26 cellular contexts compared by ENCODE assay signal in the genomic region with DNA sequence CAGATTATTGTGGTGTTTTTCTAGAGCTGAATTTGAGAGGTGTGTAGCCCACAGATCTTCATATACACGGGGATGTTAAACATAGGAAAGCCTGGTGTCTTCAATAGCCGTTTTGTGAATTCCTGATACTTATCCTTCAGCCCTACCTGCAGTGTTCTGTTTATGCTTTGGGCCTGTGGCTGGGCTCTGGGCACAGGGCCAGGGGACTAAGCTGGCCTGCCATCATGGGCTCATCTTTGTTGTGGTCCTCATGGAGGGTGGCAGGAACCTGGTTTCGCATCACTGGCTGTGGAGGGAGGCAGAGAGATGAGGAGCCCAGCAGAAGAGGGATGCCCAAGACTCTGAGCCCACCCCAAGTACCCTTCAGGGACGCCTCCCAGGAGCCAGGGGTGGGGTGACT.
"Had no signal": no experiment of that assay in that cellular context is flagged by ENCODE, and none has a peak within 500 bp of the region (broad histone marks: within the 10 kb centered on the region; RNA-seq: fewer than 3 reads in every experiment).

No MANE protein-coding gene starts in this region.

- H3K9me3 ChIP-seq: colonic mucosa, esophagus squamous epithelium, gastroesophageal sphincter, heart left ventricle, lower lobe of right lung had no signal

- H3K27ac ChIP-seq: colonic mucosa, epithelial cell of prostate, esophagus squamous epithelium, gastroesophageal sphincter, heart left ventricle, hepatocyte, lower lobe of right lung had no signal

- H2AFZ ChIP-seq: hepatocyte had no signal

- H3K36me3 ChIP-seq: colonic mucosa, esophagus squamous epithelium, gastroesophageal sphincter, heart left ventricle, lower lobe of right lung had no signal

- H3K36me3 Mint-ChIP-seq: immature natural killer cell had no signal

- H3K27ac Mint-ChIP-seq: dendritic cell treated with granulocyte-macrophage colony-stimulating factor and Interleukin-4, amounts not matched to agents 40 ng/mL and 50 ng/mL, for 4 days; effector memory CD8-positive, alpha-beta T cell; endodermal cell; immature natural killer cell had no signal

- H3K4me3 Mint-ChIP-seq: dendritic cell treated with granulocyte-macrophage colony-stimulating factor and Interleukin-4, amounts not matched to agents 40 ng/mL and 50 ng/mL, for 4 days; effector memory CD8-positive, alpha-beta T cell; endodermal cell; immature natural killer cell; naive thymus-derived CD4-positive, alpha-beta T cell had no signal

- H3K79me2 ChIP-seq: hepatocyte had no signal

- ATAC-seq: effector memory CD8-positive, alpha-beta T cell; esophagus mucosa; gastroesophageal sphincter; heart left ventricle; left colon; left lobe of liver; left ventricle myocardium superior; lower lobe of right lung; naive thymus-derived CD4-positive, alpha-beta T cell had no signal

- H3K4me3 ChIP-seq: colonic mucosa, esophagus squamous epithelium, gastroesophageal sphincter, heart left ventricle, hepatocyte, lower lobe of right lung had no signal

- H3K4me2 ChIP-seq: hepatocyte had no signal

- H3K4me1 ChIP-seq: colonic mucosa, esophagus squamous epithelium, lower lobe of right lung had no signal

- DNase-seq: colonic mucosa; cortex of kidney; effector CD8-positive, alpha-beta T cell; effector memory CD8-positive, alpha-beta T cell; endodermal cell; erythroblast; esophagus squamous epithelium; foreskin fibroblast; heart left ventricle; hypothalamus; immature natural killer cell; islet precursor cell; kidney; kidney glomerular epithelial cell; left colon; left ventricle myocardium superior; lower lobe of right lung; mesenchymal stem cell; midbrain; naive thymus-derived CD4-positive, alpha-beta T cell had no signal

- H3K27me3 ChIP-seq: hepatocyte had no signal

- H3K4me1 Mint-ChIP-seq: endodermal cell had no signal
